ENCODE assay signal across 17 cellular contexts in genomic region chr15:62605292-62605691, GRCh38.
"Had no signal": no experiment of that assay in that cellular context is flagged by ENCODE, and none has a peak within 500 bp of the region (broad histone marks: within the 10 kb centered on the region; RNA-seq: fewer than 3 reads in every experiment).

No MANE protein-coding gene starts in this region.

- H3K4me3 ChIP-seq: lung, tibial nerve had no signal

- H3K27me3 ChIP-seq: tibial nerve had no signal

- H3K36me3 ChIP-seq: tibial nerve had no signal

- FAIRE-seq: keratinocyte had no signal

- DNase-seq: activated CD4-positive, alpha-beta T cell treated with anti-CD3 and anti-CD28 coated beads, Interleukin-2, amount 50 U/mL, for 4 hours; activated CD8-positive, alpha-beta memory T cell treated with anti-CD3 and anti-CD28 coated beads, Interleukin-2, amount 50 U/mL, for 48 hours; activated naive CD4-positive, alpha-beta T cell treated with Interleukin-2 at 50 U/mL for 16 hours; activated naive CD8-positive, alpha-beta T cell treated with anti-CD3 and anti-CD28 coated beads for 36 hours; activated T-cell treated with anti-CD3 and anti-CD28 coated beads, Interleukin-2, amount 50 U/mL, for 4 hours; amygdala; cortex of kidney; foreskin fibroblast; midbrain; natural killer cell; retina; stimulated activated CD4-positive, alpha-beta T cell treated with anti-CD3 and anti-CD28 coated beads, Interleukin-1b, Interleukin-23, amount 100 ng/mL, for 48 hours; T-cell had no signal

- ATAC-seq: activated T-cell treated with anti-CD3 and anti-CD28 coated beads, Interleukin-2, amount 50 U/mL, for 4 hours; natural killer cell; T-cell; WTC11 had no signal
